In the genomic region with DNA sequence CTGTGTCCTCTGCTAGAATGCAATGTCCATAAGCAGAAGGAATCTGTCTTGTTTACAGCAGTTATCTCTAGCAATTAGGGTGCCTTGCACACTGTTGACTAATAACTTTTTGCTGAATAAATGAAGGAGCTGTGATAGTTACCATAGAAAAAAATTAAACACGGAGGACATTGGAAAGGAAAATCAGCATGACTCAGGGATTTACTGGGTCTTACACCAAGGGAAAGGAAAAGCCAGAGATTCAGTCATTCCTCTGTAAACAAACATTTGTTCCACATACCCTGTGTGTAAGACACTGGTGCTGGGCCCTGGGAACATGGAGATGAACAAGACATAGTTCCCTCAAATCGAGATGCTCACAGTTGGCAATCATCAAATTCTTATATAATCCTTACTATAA, we compare ENCODE assay signal across 24 cellular contexts.
DNase-seq lines count a peak whose midpoint lies in the region; ATAC-seq and TF ChIP-seq lines count a peak whose summit lies in the region.
"Had no signal": no experiment of that assay in that cellular context is flagged by ENCODE, and none has a peak within 500 bp of the region (broad histone marks: within the 10 kb centered on the region; RNA-seq: fewer than 3 reads in every experiment).

No MANE protein-coding gene starts in this region.

- intact Hi-C loops in Right ventricle myocardium superior (cut with DNase I), result no loop called here

- WGBS in upper lobe of left lung, 2 donors, result 67 to 68% methylated on average over 2 of the region's 2 CpGs

- H3K9me3 ChIP-seq in Peyer's patch (no peaks in the 10 kb centered on the region), upper lobe of left lung (no peaks in the 10 kb centered on the region)
- H3K9me3 ChIP-seq: suprapubic skin had no signal

- no peak for TF ChIP-seq EP300 in upper lobe of left lung (IDR thresholded peaks at IDR 0.05)

- H3K27me3 ChIP-seq in Peyer's patch, result no peaks in the 10 kb centered on the region
- H3K27me3 ChIP-seq in upper lobe of left lung, result no peaks in the 10 kb centered on the region
- H3K27me3 ChIP-seq: foreskin keratinocyte, suprapubic skin had no signal

- TF ChIP-seq POLR2A in Peyer's patch (IDR thresholded peaks at IDR 0.05) (no peak), upper lobe of left lung (IDR thresholded peaks at IDR 0.05) (no peak)

- no peaks in the 10 kb centered on the region for H3K36me3 ChIP-seq in Peyer's patch
- no peaks in the 10 kb centered on the region for H3K36me3 ChIP-seq in upper lobe of left lung
- H3K36me3 ChIP-seq: suprapubic skin, WERI-Rb-1 had no signal

- TF ChIP-seq CTCF in Peyer's patch (IDR thresholded peaks at IDR 0.05) (no peak), upper lobe of left lung (IDR thresholded peaks at IDR 0.05) (no peak)

- ATAC-seq in Right ventricle myocardium superior (ENCODE audit: poor library complexity) (no peak), upper lobe of left lung (ENCODE audit: low FRiP score in 2 of 2) (no peak), HG03039 (IDR thresholded peaks at IDR 0.05; ENCODE audit: unreplicated experiment) (no peak)
- ATAC-seq: activated naive CD8-positive, alpha-beta T cell treated with anti-CD3 and anti-CD28 coated beads, Interleukin-2, amount 50 U/mL, for 24 hours; foreskin keratinocyte; T-helper 17 cell had no signal

- peak; percentile 1 for DNase-seq in A172 (ENCODE audit: low spot score)
- peak; percentile 39 for DNase-seq in EL
- peak; percentile 28 for DNase-seq in OCI-M1 (lab: John Stamatoyannopoulos, UW)
- peak; percentile 89 for DNase-seq in fibroblast of peridontal ligament (ENCODE audit: extremely low read depth)
- DNase-seq in Right ventricle myocardium superior, result no peak
- no peak for DNase-seq in Peyer's patch
- DNase-seq in upper lobe of left lung, result no peak
- DNase-seq: activated CD8-positive, alpha-beta memory T cell treated with anti-CD3 and anti-CD28 coated beads, Interleukin-2, amount 50 U/mL, for 4 hours; activated naive CD8-positive, alpha-beta T cell treated with anti-CD3 and anti-CD28 coated beads, Interleukin-2, amount 50 U/mL, for 24 hours; CD4-positive, alpha-beta T cell; DMS153; foreskin keratinocyte; hypothalamus; naive B cell; NCI-H1694; NCI-H69; occipital lobe; stimulated activated CD8-positive, alpha-beta memory T cell treated with anti-CD3 and anti-CD28 coated beads, Interleukin-4, amount 100 ng/mL, for 48 hours; T-helper 17 cell; WERI-Rb-1 had no signal

- H3K4me1 ChIP-seq in Peyer's patch (no peaks in the 10 kb centered on the region), upper lobe of left lung (no peaks in the 10 kb centered on the region)
- H3K4me1 ChIP-seq: foreskin keratinocyte, suprapubic skin had no signal

- H3K4me3 ChIP-seq in Peyer's patch (no peak overlapping the region), upper lobe of left lung (no peak overlapping the region)
- H3K4me3 ChIP-seq: coronary artery, suprapubic skin had no signal

- H3K27ac ChIP-seq in Peyer's patch (no peak overlapping the region), upper lobe of left lung (no peak overlapping the region)
- H3K27ac ChIP-seq: coronary artery, foreskin keratinocyte, HL-60, suprapubic skin, WERI-Rb-1 had no signal

Comparison
In these comparisons a context has a peak if more than half of its experiments do, and no peak if none do; other contexts are left out.
1. DNase-seq: peak in A172 (single experiment), EL (single experiment), OCI-M1 (single experiment) and fibroblast of peridontal ligament (single experiment); none in Right ventricle myocardium superior (single experiment), Peyer's patch (0 of 3) and upper lobe of left lung (0 of 2).